In genomic region chr6:143998686-143999085, GRCh38 we compare ENCODE assay signal across 3 cellular contexts.
"Had no signal": no experiment of that assay in that cellular context is flagged by ENCODE, and none has a peak within 500 bp of the region (broad histone marks: within the 10 kb centered on the region; RNA-seq: fewer than 3 reads in every experiment).

No MANE protein-coding gene starts in this region.

- H3K4me2 ChIP-seq: GM23338 had no signal

- H2AFZ ChIP-seq: GM23338 had no signal

- ATAC-seq: GM23338, K562 had no signal

- H3K4me3 ChIP-seq: GM23338, K562 had no signal

- DNase-seq: H9 had no signal
